8 cellular contexts compared by ENCODE assay signal in genomic region chr6:38567436-38567835, GRCh38.
DNase-seq lines count a peak whose midpoint lies in the region; ATAC-seq and TF ChIP-seq lines count a peak whose summit lies in the region.

No MANE protein-coding gene starts in this region.

- H3K4me1 Mint-ChIP-seq in nephron progenitor cell = no peaks in the 10 kb centered on the region
- peaks cover 22% of the 10 kb centered on the region for H3K4me1 Mint-ChIP-seq in CD4-positive, alpha-beta T cell (ENCODE audit: low read depth)
- H3K4me1 Mint-ChIP-seq in natural killer cell treated with Interleukin-12 subunit alpha and Interleukin-12 subunit beta and Interleukin-15 and Interleukin-18, amount 100 ng/mL, for 72 hours (ENCODE audit: low read depth in 2 of 2) = peaks cover 15 to 16% of the 10 kb centered on the region in 2 donors

- POLR2A ChIA-PET in CD4-positive, alpha-beta T cell (lab: Charles Lee) = interaction anchor here (1.7 kb wide), 1 partner anchor 7 kb away, joined by 3 read pairs; no protein-coding TSS in a partner anchor

- intact Hi-C loops in mucosa of descending colon (cut with DNase I, micrococcal nuclease) = no loop called here
- intact Hi-C loops in CD4-positive, alpha-beta T cell (cut with DNase I, micrococcal nuclease) = no loop called here

- no peaks in the 10 kb centered on the region for H3K27me3 Mint-ChIP-seq in nephron progenitor cell (ENCODE audit: low read depth, poor library complexity)
- no peaks in the 10 kb centered on the region for H3K27me3 Mint-ChIP-seq in CD4-positive, alpha-beta T cell
- H3K27me3 Mint-ChIP-seq in natural killer cell treated with Interleukin-12 subunit alpha and Interleukin-12 subunit beta and Interleukin-15 and Interleukin-18, amount 100 ng/mL, for 72 hours = no peaks in the 10 kb centered on the region

- no peak for ATAC-seq in mucosa of descending colon
- no peak for ATAC-seq in CD4-positive, alpha-beta T cell (ENCODE audit: poor library complexity)
- no peak for ATAC-seq in natural killer cell treated with Interleukin-12 subunit alpha and Interleukin-12 subunit beta and Interleukin-15 and Interleukin-18, amount 100 ng/mL, for 72 hours
- no peak for ATAC-seq in HG03108 (IDR thresholded peaks at IDR 0.05; ENCODE audit: unreplicated experiment)

- H3K27me3 ChIP-seq in CD4-positive, alpha-beta T cell (ENCODE audit: control insufficient read depth, insufficient read depth, low read length) = no peaks in the 10 kb centered on the region

- peak; percentile 88 for DNase-seq in DMS 273 (lab: John Stamatoyannopoulos, UW; ENCODE audit: unreplicated experiment)
- DNase-seq in NCI-H2029 treated with DMSO at 0.1 percent for 48 hours (lab: John Stamatoyannopoulos, UW) = peak; percentile 47
- peak; percentile 91 to 94 for DNase-seq in cardiac fibroblast (ENCODE audit: low read depth in 2 of 2)
- peak; percentile 17 to 41 (median 26) for DNase-seq in mucosa of descending colon
- no peak for DNase-seq in nephron progenitor cell
- DNase-seq in CD4-positive, alpha-beta T cell = no peak
- no peak for DNase-seq in natural killer cell treated with Interleukin-12 subunit alpha and Interleukin-12 subunit beta and Interleukin-15 and Interleukin-18, amount 100 ng/mL, for 72 hours (ENCODE audit: low spot score)

- H3K4me3 Mint-ChIP-seq in nephron progenitor cell = no peak overlapping the region
- H3K4me3 Mint-ChIP-seq in CD4-positive, alpha-beta T cell = no peak overlapping the region
- no peak overlapping the region for H3K4me3 Mint-ChIP-seq in natural killer cell treated with Interleukin-12 subunit alpha and Interleukin-12 subunit beta and Interleukin-15 and Interleukin-18, amount 100 ng/mL, for 72 hours

- no peaks in the 10 kb centered on the region for H3K9me3 ChIP-seq in mucosa of descending colon
- H3K9me3 ChIP-seq in CD4-positive, alpha-beta T cell (ENCODE audit: control insufficient read depth, low read length) = no peaks in the 10 kb centered on the region

- CTCF ChIA-PET in CD4-positive, alpha-beta T cell (lab: Charles Lee) = no interaction called here

- no peaks in the 10 kb centered on the region for H3K36me3 Mint-ChIP-seq in nephron progenitor cell (ENCODE audit: low read depth)
- H3K36me3 Mint-ChIP-seq in CD4-positive, alpha-beta T cell (ENCODE audit: low read depth) = peaks cover 41% of the 10 kb centered on the region
- no peaks in the 10 kb centered on the region for H3K36me3 Mint-ChIP-seq in natural killer cell treated with Interleukin-12 subunit alpha and Interleukin-12 subunit beta and Interleukin-15 and Interleukin-18, amount 100 ng/mL, for 72 hours

- H3K27ac Mint-ChIP-seq in nephron progenitor cell = no peak overlapping the region
- no peak overlapping the region for H3K27ac Mint-ChIP-seq in CD4-positive, alpha-beta T cell
- H3K27ac Mint-ChIP-seq in natural killer cell treated with Interleukin-12 subunit alpha and Interleukin-12 subunit beta and Interleukin-15 and Interleukin-18, amount 100 ng/mL, for 72 hours = no peak overlapping the region

- H3K27ac ChIP-seq in CD4-positive, alpha-beta T cell (ENCODE audit: low read depth, low read length) = no peak overlapping the region

- no peaks in the 10 kb centered on the region for H3K36me3 ChIP-seq in mucosa of descending colon (ENCODE audit: low read depth)

- no peaks in the 10 kb centered on the region for H3K4me1 ChIP-seq in mucosa of descending colon (ENCODE audit: low read depth)

- no peaks in the 10 kb centered on the region for H3K9me3 Mint-ChIP-seq in nephron progenitor cell
- no peaks in the 10 kb centered on the region for H3K9me3 Mint-ChIP-seq in CD4-positive, alpha-beta T cell
- no peaks in the 10 kb centered on the region for H3K9me3 Mint-ChIP-seq in natural killer cell treated with Interleukin-12 subunit alpha and Interleukin-12 subunit beta and Interleukin-15 and Interleukin-18, amount 100 ng/mL, for 72 hours

- H3K4me3 ChIP-seq in cardiac fibroblast (replicated peaks in 1 of 2; ENCODE audit: low read depth in 2 of 2, low read length in 2 of 2) (no peak overlapping the region), mucosa of descending colon (no peak overlapping the region)

- no peak for TF ChIP-seq CTCF in cardiac fibroblast (IDR thresholded peaks at IDR 0.05; ENCODE audit: low read depth, low read length)
- no peak for TF ChIP-seq CTCF in mucosa of descending colon (IDR thresholded peaks at IDR 0.05)
- no peak for TF ChIP-seq CTCF in nephron progenitor cell (IDR thresholded peaks at IDR 0.05)
- TF ChIP-seq CTCF in CD4-positive, alpha-beta T cell (IDR thresholded peaks at IDR 0.05) = no peak

Comparison
In these comparisons a context has a peak if more than half of its experiments do, and no peak if none do; other contexts are left out.
1. DNase-seq: peak in DMS 273 (single experiment), NCI-H2029 treated with DMSO at 0.1 percent for 48 hours (single experiment), cardiac fibroblast (2 of 2) and mucosa of descending colon (3 of 3); none in nephron progenitor cell (single experiment), CD4-positive, alpha-beta T cell (0 of 10) and natural killer cell treated with Interleukin-12 subunit alpha and Interleukin-12 subunit beta and Interleukin-15 and Interleukin-18, amount 100 ng/mL, for 72 hours (single experiment).